In genomic region chr13:48491423-48492122, GRCh38 we compare ENCODE assay signal across 10 cellular contexts. TPM values are rescaled to one million over a fixed set of nuclear protein-coding genes. Genes with fewer than 3 reads are reported as not detected.
DNase-seq lines count a peak whose midpoint lies in the region; ATAC-seq and TF ChIP-seq lines count a peak whose summit lies in the region.
"Had no signal": no experiment of that assay in that cellular context is flagged by ENCODE, and none has a peak within 500 bp of the region (broad histone marks: within the 10 kb centered on the region; RNA-seq: fewer than 3 reads in every experiment).

No MANE protein-coding gene starts in this region.

- no peak overlapping the region for H3K27ac Mint-ChIP-seq in CD8-positive, alpha-beta memory T cell
- no peak overlapping the region; the same call in none of the 2 replicates for H3K27ac Mint-ChIP-seq in HFFc6

- no peak overlapping the region for H3K9ac ChIP-seq in colonic mucosa (ENCODE audit: low read depth in 2 of 2, low read length in 2 of 2)

- H3K4me2 ChIP-seq in osteoblast (ENCODE audit: insufficient read depth, low read length) (peak overlapping the region; percentile 83), PC-9 (no peak overlapping the region)

- BruUV-seq in PC-9 (replicated peaks; lab: Mats Ljungman, UMichigan) = no TSS peak

- H3K4me3 Mint-ChIP-seq in CD8-positive, alpha-beta memory T cell = no peak overlapping the region
- H3K4me3 Mint-ChIP-seq in HFFc6 = no peak overlapping the region; the same call in 1 of the 2 replicates
- H3K4me3 Mint-ChIP-seq: brain had no signal

- peak overlapping the region; percentile 84 for H3K4me3 ChIP-seq in CD8-positive, alpha-beta memory T cell (ENCODE audit: low read length)
- no peak overlapping the region for H3K4me3 ChIP-seq in colonic mucosa
- H3K4me3 ChIP-seq in osteoblast (ENCODE audit: insufficient read depth, low read length) = peak overlapping the region; percentile 65
- no peak overlapping the region for H3K4me3 ChIP-seq in PC-9

- no peak for DNase-seq in CD8-positive, alpha-beta memory T cell
- DNase-seq in colonic mucosa (no peak), osteoblast (ENCODE audit: insufficient read length, low spot score, missing footprints) (peak; percentile 66), HFFc6 (no peak), PC-9 (no peak), RWPE1 (ENCODE audit: low spot score) (no peak)
- DNase-seq: NCI-H1694 treated with DMSO at 0.1 percent for 48 hours had no signal

- H3K36me3 Mint-ChIP-seq in CD8-positive, alpha-beta memory T cell = peaks cover 7 to 18% (median 8%) of the 10 kb centered on the region in 3 donors
- H3K36me3 Mint-ChIP-seq in HFFc6 (ENCODE audit: low read depth) = peaks cover 6% of the 10 kb centered on the region; the same call in 1 of the 2 replicates

- H3K36me3 ChIP-seq in CD8-positive, alpha-beta memory T cell (ENCODE audit: insufficient read depth, low read length) = no peaks in the 10 kb centered on the region
- H3K36me3 ChIP-seq in colonic mucosa (no peaks in the 10 kb centered on the region), osteoblast (ENCODE audit: insufficient read depth, low read length) (no peaks in the 10 kb centered on the region), PC-9 (ENCODE audit: low read depth) (no peaks in the 10 kb centered on the region)

- no peaks in the 10 kb centered on the region for H4K20me1 ChIP-seq in osteoblast (ENCODE audit: insufficient read depth, low read length)
- H4K20me1 ChIP-seq in PC-9 (ENCODE audit: insufficient read depth) = no peaks in the 10 kb centered on the region

- H3K9me2 ChIP-seq in PC-9 (ENCODE audit: insufficient read depth) = no peaks in the 10 kb centered on the region

- ATAC-seq in HG02588 (IDR thresholded peaks at IDR 0.05; ENCODE audit: unreplicated experiment) (peak; percentile 1), HG03039 (IDR thresholded peaks at IDR 0.05; ENCODE audit: unreplicated experiment) (no peak)

- TF ChIP-seq CTCF in colonic mucosa (IDR thresholded peaks at IDR 0.05) (no peak), osteoblast (IDR thresholded peaks at IDR 0.05; ENCODE audit: extremely low read depth, low read depth, low read length) (no peak), HFFc6 (IDR thresholded peaks at IDR 0.05) (no peak), PC-9 (conservative IDR thresholded peaks at IDR 0.05) (no peak), RWPE1 (conservative IDR thresholded peaks at IDR 0.05; ENCODE audit: low read depth) (no peak)

- H3K4me1 ChIP-seq in CD8-positive, alpha-beta memory T cell (ENCODE audit: insufficient read depth, low read length) = peaks cover 67% of the 10 kb centered on the region
- H3K4me1 ChIP-seq in colonic mucosa (no peaks in the 10 kb centered on the region), osteoblast (ENCODE audit: insufficient read depth, low read length) (peaks cover 23% of the 10 kb centered on the region), PC-9 (replicated peaks; ENCODE audit: insufficient read depth) (0 out of 2 replicates have a peak, but pooled peaks cover 4% of the 10 kb centered on the region)

- peak overlapping the region; percentile 72 for H3K27ac ChIP-seq in CD8-positive, alpha-beta memory T cell (ENCODE audit: low read depth, low read length)
- H3K27ac ChIP-seq in colonic mucosa (peak overlapping the region; percentile 78), osteoblast (ENCODE audit: low read depth, low read length) (peak overlapping the region; percentile 55), PC-9 (no peak overlapping the region), RWPE1 (no peak overlapping the region)

- peaks cover 11 to 28% (median 11%) of the 10 kb centered on the region in 3 donors for H3K4me1 Mint-ChIP-seq in CD8-positive, alpha-beta memory T cell
- no peaks in the 10 kb centered on the region for H3K4me1 Mint-ChIP-seq in HFFc6 (ENCODE audit: low read depth)

- peaks cover 0 to 2% (median 0%) of the 10 kb centered on the region in 5 donors for H3K9me3 Mint-ChIP-seq in CD8-positive, alpha-beta memory T cell
- H3K9me3 Mint-ChIP-seq in HFFc6 = no peaks in the 10 kb centered on the region

- no peaks in the 10 kb centered on the region for H3K27me3 Mint-ChIP-seq in CD8-positive, alpha-beta memory T cell
- no peaks in the 10 kb centered on the region for H3K27me3 Mint-ChIP-seq in HFFc6 (ENCODE audit: insufficient read depth)
- H3K27me3 Mint-ChIP-seq: brain had no signal

- H3K79me2 ChIP-seq in osteoblast (ENCODE audit: insufficient read depth, low read length) (no peaks in the 10 kb centered on the region), PC-9 (ENCODE audit: low read depth) (no peaks in the 10 kb centered on the region)

- POLR2A ChIA-PET in CD8-positive, alpha-beta memory T cell (lab: Charles Lee) = interaction anchor here (0.6 to 1.8 kb wide), 7 partner anchors 9 to 340 kb away, joined by 3 to 15 read pairs (median 3); partner anchors contain the start of gene RCBTB2
- POLR2A ChIA-PET in PC-9 (lab: Charles Lee; ENCODE audit: unreplicated experiment) (no interaction called here), RWPE1 (lab: Yijun Ruan, JAX; ENCODE audit: low non-redundant PET) (no interaction called here)

- CTCF ChIA-PET in CD8-positive, alpha-beta memory T cell (lab: Charles Lee) = interaction anchor here (0.9 to 1.5 kb wide), 4 partner anchors 11 to 89 kb away, joined by 3 to 5 read pairs (median 4); no protein-coding TSS in a partner anchor
- CTCF ChIA-PET in PC-9 (lab: Charles Lee) (no interaction called here), RWPE1 (lab: Yijun Ruan, JAX) (no interaction called here)

- no peaks in the 10 kb centered on the region for H3K9me3 ChIP-seq in CD8-positive, alpha-beta memory T cell (ENCODE audit: low read length)
- H3K9me3 ChIP-seq in colonic mucosa (no peaks in the 10 kb centered on the region), osteoblast (ENCODE audit: low read depth, low read length) (no peaks in the 10 kb centered on the region), PC-9 (ENCODE audit: insufficient read depth, low read depth) (no peaks in the 10 kb centered on the region)

- no peaks in the 10 kb centered on the region for H3K27me3 ChIP-seq in CD8-positive, alpha-beta memory T cell (ENCODE audit: insufficient read depth, low read length, poor library complexity, severe bottlenecking)
- H3K27me3 ChIP-seq in colonic mucosa = no peaks in the 10 kb centered on the region
- no peaks in the 10 kb centered on the region for H3K27me3 ChIP-seq in osteoblast (ENCODE audit: insufficient read depth, low read length)
- H3K27me3 ChIP-seq in PC-9 (ENCODE audit: insufficient read depth, low read depth) = no peaks in the 10 kb centered on the region

- intact Hi-C loops in colonic mucosa (cut with DNase I) (no loop called here), PC-9 (cut with micrococcal nuclease; ENCODE audit: unreplicated experiment) (no loop called here)

- H3F3A ChIP-seq in PC-9 (ENCODE audit: insufficient read depth, low read depth) = peaks cover 5% of the 10 kb centered on the region; the same call in 1 of the 2 replicates

- H2AFZ ChIP-seq in osteoblast (ENCODE audit: low read length) (peak overlapping the region; percentile 88), PC-9 (no peak overlapping the region)

RNA-seq across cellular contexts. Expression of gene RCBTB2, which starts 41.3 kb away (rescaled TPM):
- total RNA-seq in CD8-positive, alpha-beta memory T cell = 1 to 10 TPM; 5.4 to 6.5 TPM
- polyA plus RNA-seq in CD8-positive, alpha-beta memory T cell = 23.4 TPM
- total RNA-seq in colonic mucosa (1 to 10 TPM; 3.3 to 5.5 TPM), osteoblast (10.5 and 11.8 TPM in 2 replicates), PC-9 (2021) (1.7 and 2.6 TPM in 2 replicates)
- total RNA-seq in HFFc6 (2021; fragmentation: NEBNext Ultra II Directional; extraction: Animal tissue kit (Norgen Biotek cat#: 25700)) = 1 to 10 TPM; 6.6 to 9.3 (median 7.5) TPM

Comparison
In these comparisons a context has a peak if more than half of its experiments do, and no peak if none do; other contexts are left out.
1. H3K27ac ChIP-seq: peak in CD8-positive, alpha-beta memory T cell (single experiment), colonic mucosa (single experiment) and osteoblast (single experiment); none in PC-9 (single experiment) and RWPE1 (single experiment).
2. H3K4me3 ChIP-seq: peak in CD8-positive, alpha-beta memory T cell (single experiment) and osteoblast (single experiment); none in colonic mucosa (single experiment) and PC-9 (single experiment).